9 cellular contexts compared by ENCODE assay signal in genomic region chr11:100719809-100720221, GRCh38. TPM values are rescaled to one million over a fixed set of nuclear protein-coding genes. Genes with fewer than 3 reads are reported as not detected.
A peak's percentile ranks its signal among the peaks of the same experiment; 100 is the strongest.
DNase-seq lines count a peak whose midpoint lies in the region; ATAC-seq and TF ChIP-seq lines count a peak whose summit lies in the region.
"Had no signal": no experiment of that assay in that cellular context is flagged by ENCODE, and none has a peak within 500 bp of the region (broad histone marks: within the 10 kb centered on the region; RNA-seq: fewer than 3 reads in every experiment).

No MANE protein-coding gene starts in this region.

- TF ChIP-seq CTCF in 22Rv1 (IDR thresholded peaks at IDR 0.05) (no peak), body of pancreas (IDR thresholded peaks at IDR 0.05) (no peak)

- ATAC-seq in body of pancreas (peak; percentile 94), HG02885 (IDR thresholded peaks at IDR 0.05; ENCODE audit: poor library complexity, unreplicated experiment) (no peak), GM19467 (IDR thresholded peaks at IDR 0.05; ENCODE audit: unreplicated experiment) (no peak)

- intact Hi-C loops in body of pancreas (cut with DNase I): no loop called here

- no peaks in the 10 kb centered on the region for H3K36me3 ChIP-seq in HUES48 (ENCODE audit: control insufficient read depth, insufficient read depth, low read length)
- H3K36me3 ChIP-seq in body of pancreas (replicated peaks in 1 of 2; ENCODE audit: insufficient read depth in 1 of 2, low read depth in 2 of 2): no peaks in the 10 kb centered on the region

- peaks cover 43% of the 10 kb centered on the region for H3K4me1 ChIP-seq in HUES48 (ENCODE audit: control insufficient read depth, insufficient read depth, low read length)
- peaks cover 15% of the 10 kb centered on the region for H3K4me1 ChIP-seq in body of pancreas

- H3K9ac ChIP-seq in HUES48 (ENCODE audit: low read depth, low read length): peak overlapping the region; percentile 42

- peak overlapping the region; percentile 41 for H3K27ac ChIP-seq in 22Rv1
- peak overlapping the region; percentile 93 for H3K27ac ChIP-seq in HUES48 (ENCODE audit: low read depth, low read length)
- peak overlapping the region; percentile 3 to 79 (median 58) for H3K27ac ChIP-seq in body of pancreas

- TF ChIP-seq POLR2A in body of pancreas (IDR thresholded peaks at IDR 0.05): no peak

- DNase-seq in body of pancreas (peak; percentile 56 to 80 (median 63)), iPS-NIHi7 (ENCODE audit: extremely low spot score) (peak; percentile 63), stromal cell of bone marrow (ENCODE audit: low read depth) (peak; percentile 76), NCI-H1436 (lab: John Stamatoyannopoulos, UW) (no peak)
- DNase-seq: activated B cell treated with CpG ODN at 0.5 μM for 24 hours had no signal

- 39 to 43% methylated on average over 3 of the region's 3 CpGs for WGBS in body of pancreas, 2 donors

- H3K27me3 ChIP-seq in HUES48 (ENCODE audit: control insufficient read depth, insufficient read depth, low read length): no peaks in the 10 kb centered on the region
- H3K27me3 ChIP-seq in body of pancreas: no peaks in the 10 kb centered on the region

- H3K9me3 ChIP-seq in HUES48 (ENCODE audit: control insufficient read depth, insufficient read depth, low read length): no peaks in the 10 kb centered on the region
- no peaks in the 10 kb centered on the region for H3K9me3 ChIP-seq in body of pancreas

- H3K4me3 ChIP-seq in HUES48 (ENCODE audit: low read depth, low read length) (peak overlapping the region; percentile 7; the same call in 1 of the 2 replicates), body of pancreas (no peak overlapping the region)

RNA-seq across cellular contexts. Expression of gene ARHGAP42, which starts 32.7 kb away (rescaled TPM):
- total RNA-seq in body of pancreas: 1 to 10 TPM; 3.6 to 4.7 TPM

Comparison
In these comparisons a context has a peak if more than half of its experiments do, and no peak if none do; other contexts are left out.
1. H3K27ac ChIP-seq: peak in every context shown above with its lines; median percentile 93 in HUES48; 58 in body of pancreas; 41 in 22Rv1.